Comparison of ENCODE assay signal across 16 cellular contexts in the genomic region with DNA sequence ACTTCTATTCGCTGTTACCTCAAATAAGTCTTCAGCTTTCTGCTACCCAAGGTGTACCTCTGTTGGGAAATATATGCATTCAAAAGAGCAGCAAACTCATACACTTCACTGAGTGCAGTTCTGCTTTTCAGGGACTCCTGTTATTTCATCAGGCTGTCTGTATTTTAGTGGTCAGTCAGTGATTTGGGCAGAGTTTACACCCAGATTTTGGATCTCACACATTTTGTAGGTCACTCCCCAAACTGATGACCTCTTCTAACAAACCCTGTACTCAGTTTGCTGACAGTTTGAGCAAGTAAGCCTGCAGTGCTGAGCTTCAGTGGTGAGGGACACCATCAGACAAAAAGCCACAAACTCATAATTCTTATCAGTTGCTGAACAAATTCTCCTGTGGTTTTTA.
"Had no signal": no experiment of that assay in that cellular context is flagged by ENCODE, and none has a peak within 500 bp of the region (broad histone marks: within the 10 kb centered on the region; RNA-seq: fewer than 3 reads in every experiment).

No MANE protein-coding gene starts in this region.

- ATAC-seq: left lung; stimulated activated memory B cell treated with anti-CD40 and anti-IgM and Interleukin-4, amounts not matched to agents 10 μg/mL and 1 μg/mL and 100 μg/mL, for 72 hours had no signal

- H3K27me3 ChIP-seq: left lung, tibial artery, uterus had no signal

- DNase-seq: activated CD4-positive, CD25-positive, alpha-beta regulatory T cell treated with anti-CD3 and anti-CD28 coated beads, Interleukin-2, amount 50 U/mL, for 72 hours; activated naive CD4-positive, alpha-beta T cell; activated naive CD8-positive, alpha-beta T cell treated with anti-CD3 and anti-CD28 coated beads, Interleukin-2, amount 10 ng/mL, durations not matched to agents 7 days and 5 days; activated T-cell treated with anti-CD3 and anti-CD28 coated beads for 4 hours; effector memory CD4-positive, alpha-beta T cell; foreskin fibroblast; hypothalamus; kidney; left lung; mammary epithelial cell; naive B cell; stimulated activated CD4-positive, alpha-beta T cell treated with anti-CD3 and anti-CD28 coated beads, Interleukin-2, amount 100 ng/mL, for 48 hours; tibial artery; uterus had no signal

- H3K9ac ChIP-seq: parathyroid adenoma had no signal

- H3K4me1 ChIP-seq: parathyroid adenoma, tibial artery, uterus had no signal

- H3K79me2 ChIP-seq: parathyroid adenoma had no signal

- H3K4me3 ChIP-seq: left lung, tibial artery, uterus had no signal

- H3K36me3 ChIP-seq: left lung, tibial artery, uterus had no signal

- H3K27ac ChIP-seq: left lung, parathyroid adenoma, tibial artery, uterus had no signal

- H2AFZ ChIP-seq: parathyroid adenoma had no signal
